Comparison of ENCODE assay signal across 14 cellular contexts in the genomic region with DNA sequence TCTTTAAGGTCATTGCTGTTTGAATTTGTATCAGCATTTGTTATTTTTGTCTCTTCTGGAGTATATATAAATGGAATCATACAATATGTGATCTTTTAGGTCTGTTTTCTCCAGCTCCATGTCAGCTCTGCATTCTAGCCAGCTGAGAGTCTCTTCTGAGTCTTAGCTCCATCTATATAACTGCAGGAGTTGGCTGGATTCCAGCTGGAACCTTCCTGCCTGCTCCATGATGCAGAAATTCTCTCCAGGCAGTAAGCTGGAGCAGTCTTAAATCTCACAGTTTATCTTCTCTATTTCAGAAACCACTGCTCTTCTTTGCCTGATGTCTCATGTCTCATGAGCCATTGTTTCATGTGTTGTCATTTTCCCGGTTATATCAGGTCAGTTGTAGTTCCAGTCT.
DNase-seq lines count a peak whose midpoint lies in the region; ATAC-seq lines count a peak whose summit lies in the region.
"Had no signal": no experiment of that assay in that cellular context is flagged by ENCODE, and none has a peak within 500 bp of the region (broad histone marks: within the 10 kb centered on the region; RNA-seq: fewer than 3 reads in every experiment).

No MANE protein-coding gene starts in this region.

- H2AK5ac ChIP-seq in mesendoderm (ENCODE audit: low read length), result no peak overlapping the region

- H2BK15ac ChIP-seq in mesendoderm (replicated peaks; ENCODE audit: low read depth), result no peak overlapping the region

- no peak overlapping the region for H2BK120ac ChIP-seq in mesendoderm (ENCODE audit: low read depth, low read length)

- H3K79me2 ChIP-seq in mesendoderm (ENCODE audit: control insufficient read depth, insufficient read depth, low read length), result no peaks in the 10 kb centered on the region

- no peaks in the 10 kb centered on the region for H3K27me3 ChIP-seq in mesendoderm (ENCODE audit: insufficient read depth, low read length, poor library complexity)
- H3K27me3 ChIP-seq: foreskin keratinocyte had no signal

- no peak overlapping the region for H4K5ac ChIP-seq in mesendoderm (ENCODE audit: low read length)

- no peak overlapping the region for H3K23ac ChIP-seq in mesendoderm (ENCODE audit: low read length)

- no peak overlapping the region for H3K56ac ChIP-seq in mesendoderm (ENCODE audit: low read length)

- no peaks in the 10 kb centered on the region for H3K4me1 ChIP-seq in mesendoderm (ENCODE audit: control insufficient read depth, low read depth, low read length)
- H3K4me1 ChIP-seq: foreskin keratinocyte had no signal

- no peak overlapping the region for H3K9ac ChIP-seq in mesendoderm (ENCODE audit: low read length)

- ATAC-seq in GM18517 (IDR thresholded peaks at IDR 0.05; ENCODE audit: unreplicated experiment), result no peak
- no peak for ATAC-seq in HG03139 (IDR thresholded peaks at IDR 0.05; ENCODE audit: unreplicated experiment)
- ATAC-seq: foreskin keratinocyte, left ventricle myocardium superior had no signal

- no peak overlapping the region for H3K18ac ChIP-seq in mesendoderm (ENCODE audit: low read length)

- H3K4me3 ChIP-seq in mesendoderm (ENCODE audit: low read length), result no peak overlapping the region

- WGBS in mesendoderm (ENCODE audit: extremely low coverage, insufficient coverage, low lambda C conversion rate), result no CpG with 5 or more reads among the region's 1 CpG

- H3K36me3 ChIP-seq in mesendoderm (ENCODE audit: control insufficient read depth, insufficient read depth, low read length), result no peaks in the 10 kb centered on the region

- DNase-seq in DMS79 (lab: John Stamatoyannopoulos, UW) (peak; percentile 73), NCI-H1417 (lab: John Stamatoyannopoulos, UW) (peak; percentile 13 to 76 (median 71)), astrocyte of the hippocampus (ENCODE audit: low read depth, low spot score) (peak; percentile 76), lung microvascular endothelial cell (ENCODE audit: low read depth in 2 of 2) (peak; percentile 11 to 44), mesendoderm (no peak)
- DNase-seq in stimulated activated CD4-positive, alpha-beta T cell treated with anti-CD3 and anti-CD28 coated beads, Interleukin-4, amount 100 ng/mL, for 24 hours, result no peak
- DNase-seq: CD4-positive, CD25-positive, alpha-beta regulatory T cell; foreskin keratinocyte; H7; left ventricle myocardium superior; NCI-H774; stimulated activated CD4-positive, alpha-beta T cell treated with anti-CD3 and anti-CD28 coated beads, Interleukin-2, amount 100 ng/mL, for 48 hours had no signal

- H3K27ac ChIP-seq in mesendoderm (ENCODE audit: low read depth, low read length), result no peak overlapping the region
- H3K27ac ChIP-seq: foreskin keratinocyte had no signal

- no peak overlapping the region for H2BK5ac ChIP-seq in mesendoderm (ENCODE audit: low read length)

- H4K8ac ChIP-seq in mesendoderm (ENCODE audit: low read depth, low read length), result no peak overlapping the region

- H3K4ac ChIP-seq in mesendoderm (ENCODE audit: low read depth, low read length), result no peak overlapping the region

- no peaks in the 10 kb centered on the region for H3K79me1 ChIP-seq in mesendoderm (ENCODE audit: low read length)

- H3K4me2 ChIP-seq in mesendoderm (ENCODE audit: low read length), result no peak overlapping the region

Comparison
In these comparisons a context has a peak if more than half of its experiments do, and no peak if none do; other contexts are left out.
1. DNase-seq: peak in DMS79 (single experiment), NCI-H1417 (3 of 3), astrocyte of the hippocampus (single experiment) and lung microvascular endothelial cell (2 of 2); none in mesendoderm (single experiment) and stimulated activated CD4-positive, alpha-beta T cell treated with anti-CD3 and anti-CD28 coated beads, Interleukin-4, amount 100 ng/mL, for 24 hours (single experiment).